ENCODE assay signal across 17 cellular contexts in the genomic region with DNA sequence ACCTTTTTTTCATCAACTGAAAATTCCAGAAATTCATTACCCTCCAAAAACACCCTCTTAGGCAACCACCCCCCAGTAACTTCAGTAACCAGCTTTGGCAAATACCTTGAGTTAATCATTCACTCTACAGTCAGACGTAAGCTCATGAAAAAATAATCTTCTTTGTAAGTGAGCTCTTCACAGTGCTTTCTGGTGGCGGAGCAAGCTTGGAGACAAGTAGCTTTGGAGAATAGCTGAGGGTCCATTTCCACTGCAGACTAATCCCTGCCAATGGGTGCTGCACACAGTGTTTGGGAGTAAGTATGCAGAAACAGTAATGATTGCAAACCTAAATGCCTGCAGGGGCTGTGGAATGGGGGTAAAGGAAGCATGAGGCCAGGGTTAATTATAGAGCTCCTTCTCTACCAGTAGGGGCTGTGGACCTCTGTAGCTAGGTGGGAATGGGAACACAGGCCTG. TPM values are rescaled to one million over a fixed set of nuclear protein-coding genes. Genes with fewer than 3 reads are reported as not detected.
DNase-seq lines count a peak whose midpoint lies in the region; ATAC-seq, FAIRE-seq and TF ChIP-seq lines count a peak whose summit lies in the region.
"Had no signal": no experiment of that assay in that cellular context is flagged by ENCODE, and none has a peak within 500 bp of the region (broad histone marks: within the 10 kb centered on the region; RNA-seq: fewer than 3 reads in every experiment).

No MANE protein-coding gene starts in this region.

- FAIRE-seq in pancreas (lab: Jason Lieb, UNC), result no peak

- peak in 1 of 4 donors; percentile 8 for TF ChIP-seq CTCF in pancreas (IDR thresholded peaks at IDR 0.05)

- H3K27ac ChIP-seq in pancreas, result peak overlapping the region in 3 of 4 donors; percentile 38 to 79 (median 72)
- H3K27ac ChIP-seq: psoas muscle had no signal

- DNase-seq in DMS53 treated with DMSO at 0.1 percent for 48 hours (lab: John Stamatoyannopoulos, UW; ENCODE audit: unreplicated experiment) (peak; percentile 34), HuH-7.5 (ENCODE audit: low spot score) (peak; percentile 25), iPS-NIHi7 (ENCODE audit: extremely low spot score) (peak; percentile 31), pancreas (peak in 1 of 6 donors; percentile 28), NCI-H2171 treated with DMSO at 0.1 percent for 48 hours (lab: John Stamatoyannopoulos, UW) (no peak), DMS153 (lab: John Stamatoyannopoulos, UW) (no peak), H4 (ENCODE audit: low spot score) (no peak), T-helper 2 cell (no peak)
- DNase-seq: activated naive CD4-positive, alpha-beta T cell; glutamatergic neuron; GOT3; naive B cell; NCI-H2107; psoas muscle had no signal

- intact Hi-C loops in pancreas (cut with DNase I), result no loop called here

- no peaks in the 10 kb centered on the region for H3K27me3 ChIP-seq in pancreas

- ATAC-seq in pancreas, result peak; percentile 69 to 90 (median 87)
- ATAC-seq: activated CD4-positive, CD25-positive, alpha-beta regulatory T cell treated with anti-CD3 and anti-CD28 coated beads, Interleukin-2, amount 50 U/mL, for 24 hours; esophagus mucosa; psoas muscle; Right ventricle myocardium inferior had no signal

- H3K4me1 ChIP-seq in pancreas, result peaks cover 6 to 20% (median 17%) of the 10 kb centered on the region in 3 donors
- H3K4me1 ChIP-seq: psoas muscle had no signal

- peak overlapping the region in 2 of 4 donors; percentile 9 to 31 for H3K4me3 ChIP-seq in pancreas
- H3K4me3 ChIP-seq: psoas muscle had no signal

- no peaks in the 10 kb centered on the region for H3K36me3 ChIP-seq in pancreas

- 11 to 18% methylated on average over 2 of the region's 2 CpGs for WGBS in pancreas, 2 donors

- H3K9me3 ChIP-seq in pancreas, result no peaks in the 10 kb centered on the region
- H3K9me3 ChIP-seq: psoas muscle had no signal

RNA-seq across cellular contexts. Expression of a gene that starts 56.8 kb away (rescaled TPM):
- total RNA-seq in pancreas, result 10 to 100 TPM in 5 of 6 donors, 1 to 10 TPM in 1; 9.9 to 15.7 (median 11.9) TPM
- 1 to 10 TPM; 2.6 to 8.7 TPM for polyA plus RNA-seq in pancreas
- 10.0 and 10.6 TPM in 2 replicates for total RNA-seq in H4 (2014; rRNA removed; shearing (Covaris generic))

Comparison
In these comparisons a context has a peak if more than half of its experiments do, and no peak if none do; other contexts are left out.
1. DNase-seq: peak in DMS53 treated with DMSO at 0.1 percent for 48 hours (single experiment), HuH-7.5 (single experiment) and iPS-NIHi7 (single experiment); none in NCI-H2171 treated with DMSO at 0.1 percent for 48 hours (single experiment), DMS153 (single experiment), H4 (single experiment) and T-helper 2 cell (0 of 5).